In the genomic region with DNA sequence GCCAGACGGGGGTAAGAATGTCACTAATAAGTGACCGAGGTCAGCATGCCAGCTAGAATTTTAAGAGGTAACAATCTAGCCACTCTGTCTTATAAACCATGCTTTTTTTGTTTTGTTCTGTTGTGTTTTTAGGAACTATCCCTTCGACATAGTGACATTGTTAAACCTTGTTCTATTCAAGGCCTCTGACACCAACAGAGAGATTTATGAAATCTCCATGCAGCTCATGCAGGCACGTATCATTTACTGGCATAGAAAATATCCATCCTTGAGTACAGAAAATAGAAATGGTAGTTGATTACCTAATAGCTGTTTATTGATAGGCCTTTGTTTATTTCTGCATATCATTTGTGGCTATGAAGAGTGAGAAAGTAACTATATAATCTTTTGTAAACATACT, we compare ENCODE assay signal across 29 cellular contexts.
"Had no signal": no experiment of that assay in that cellular context is flagged by ENCODE, and none has a peak within 500 bp of the region (broad histone marks: within the 10 kb centered on the region; RNA-seq: fewer than 3 reads in every experiment).

No MANE protein-coding gene starts in this region.

- H3K27me3 ChIP-seq: neutrophil, pancreas, right lobe of liver, sigmoid colon, spleen, thyroid gland, tibial nerve, upper lobe of left lung, vagina had no signal

- H3K36me3 ChIP-seq: prostate gland, right lobe of liver, thoracic aorta, thyroid gland, upper lobe of left lung, vagina had no signal

- H3K4me3 ChIP-seq: pancreas, prostate gland, right lobe of liver, sigmoid colon, skin epidermis, smooth muscle cell, spleen, thoracic aorta, thyroid gland, tibial nerve, upper lobe of left lung, vagina had no signal

- DNase-seq: naive B cell; naive thymus-derived CD8-positive, alpha-beta T cell; nephron progenitor cell; nucleus accumbens; pancreas; right lobe of liver; sigmoid colon; spleen; stimulated activated CD4-positive, alpha-beta T cell treated with anti-CD3 and anti-CD28 coated beads, Interleukin-12 subunit alpha, Interleukin-12 subunit beta, amount 100 ng/mL, for 4 hours; stimulated activated CD4-positive, alpha-beta T cell treated with anti-CD3 and anti-CD28 coated beads, Interleukin-1b, Interleukin-23, amount 100 ng/mL, for 48 hours; stimulated activated CD4-positive, alpha-beta T cell treated with anti-CD3 and anti-CD28 coated beads, Interleukin-4, amount 100 ng/mL, for 1 hour; stimulated activated CD4-positive, alpha-beta T cell treated with anti-CD3 and anti-CD28 coated beads, Interleukin-4, amount 100 ng/mL, for 4 hours; stimulated activated CD8-positive, alpha-beta memory T cell treated with anti-CD3 and anti-CD28 coated beads, Interleukin-4, amount 100 ng/mL, for 48 hours; stimulated activated naive CD4-positive, alpha-beta T cell; stimulated activated naive CD8-positive, alpha-beta T cell treated with anti-CD3 and anti-CD28 coated beads, Interleukin-15, amount 100 ng/mL, for 72 hours; stimulated activated naive CD8-positive, alpha-beta T cell treated with anti-CD3 and anti-CD28 coated beads, Interleukin-15, Interleukin-2, amounts not matched to agents 100 U/mL and 50 U/mL, for 24 hours; substantia nigra; thyroid gland; trophoblast cell; upper lobe of left lung had no signal

- ATAC-seq: naive thymus-derived CD8-positive, alpha-beta T cell; natural killer cell treated with Interleukin-12 subunit alpha and Interleukin-12 subunit beta and Interleukin-15 and Interleukin-18, amount 100 ng/mL, for 72 hours; pancreas; right lobe of liver; stimulated activated memory B cell treated with anti-CD40 and anti-IgM and Interleukin-4, amounts not matched to agents 10 μg/mL and 1 μg/mL and 100 μg/mL, for 72 hours; stimulated activated naive CD8-positive, alpha-beta T cell treated with anti-CD3 and anti-CD28 coated beads, Interleukin-15, amount 100 ng/mL, for 72 hours; stimulated activated naive CD8-positive, alpha-beta T cell treated with anti-CD3 and anti-CD28 coated beads, Interleukin-15, Interleukin-2, amounts not matched to agents 100 U/mL and 50 U/mL, for 24 hours had no signal

- H3K27ac ChIP-seq: neutrophil, pancreas, prostate gland, right lobe of liver, sigmoid colon, skin epidermis, spleen, thoracic aorta, thyroid gland, tibial nerve, upper lobe of left lung, vagina had no signal

- H3K9me3 ChIP-seq: neutrophil, pancreas, prostate gland, right lobe of liver, sigmoid colon, spleen, thoracic aorta, thyroid gland, tibial nerve, upper lobe of left lung, vagina had no signal

- H3K4me1 ChIP-seq: prostate gland, right lobe of liver, thyroid gland, tibial nerve, vagina had no signal
